Comparison of ENCODE assay signal across 1 cellular context in genomic region chr15:90035095-90035834, GRCh38.
TF ChIP-seq lines count a peak whose summit lies in the region.

No MANE protein-coding gene starts in this region.

TF ChIP-seq in GM12878, 131 proteins besides CTCF, POLR2A, EP300 and RAD21 (continued from another document):
- TF ChIP-seq ZNF687 (IDR thresholded peaks at IDR 0.05) = 0 out of 2 replicates have a peak, but pooled peaks have one; percentile 33
- no peak for TF ChIP-seq HDGF (IDR thresholded peaks at IDR 0.05)
TF ChIP-seq in GM12878: peak in this region for 2.
